ENCODE assay signal across 1 cellular context in genomic region chr6:14792118-14792955, GRCh38.
TF ChIP-seq lines count a peak whose summit lies in the region.

No MANE protein-coding gene starts in this region.

TF ChIP-seq in K562, 482 proteins besides CTCF, POLR2A, EP300 and RAD21 (continued from another document):
- 0 out of 2 replicates have a peak, but pooled peaks have one; percentile 31 for TF ChIP-seq ZNF592 (IDR thresholded peaks at IDR 0.05)
- TF ChIP-seq NR2C2 (CRISPR knock-in tag; IDR thresholded peaks at IDR 0.05), result no peak
- 0 out of 2 replicates have a peak, but pooled peaks have one; percentile 42 for TF ChIP-seq NR2C2 (tag; IDR thresholded peaks at IDR 0.05)
- 0 out of 2 replicates have a peak, but pooled peaks have one; percentile 44 for TF ChIP-seq CREB3 (tag; conservative IDR thresholded peaks at IDR 0.05; ENCODE audit: low read depth)
- TF ChIP-seq PTTG1 (tag; IDR thresholded peaks at IDR 0.05; ENCODE audit: low read depth), result 0 out of 2 replicates have a peak, but pooled peaks have one; percentile 40
- TF ChIP-seq NR2C1 (IDR thresholded peaks at IDR 0.05), result 0 out of 2 replicates have a peak, but pooled peaks have one; percentile 10
- TF ChIP-seq NR2C1 (tag; IDR thresholded peaks at IDR 0.05), result 0 out of 2 replicates have a peak, but pooled peaks have one; percentile 13
- TF ChIP-seq ZNF584 (CRISPR knock-in tag; IDR thresholded peaks at IDR 0.05; ENCODE audit: low read depth), result no peak
- TF ChIP-seq MEIS2 (IDR thresholded peaks at IDR 0.05; ENCODE audit: partially characterized antibody), result peak; percentile 86
- TF ChIP-seq LARP7 (IDR thresholded peaks at IDR 0.05), result no peak
- no peak for TF ChIP-seq ZKSCAN8 (CRISPR knock-in tag; IDR thresholded peaks at IDR 0.05)
- TF ChIP-seq GTF2A2 (tag; IDR thresholded peaks at IDR 0.05), result peak; percentile 53; the same call in 1 of the 2 replicates
- no peak for TF ChIP-seq FUS (optimal IDR thresholded peaks at IDR 0.05; ENCODE audit: low read depth, low read length)
- TF ChIP-seq FOSL1 (tag; conservative IDR thresholded peaks at IDR 0.05), result peak; percentile 44; the same call in 1 of the 2 replicates
- no peak for TF ChIP-seq ZBTB34 (CRISPR knock-in tag; IDR thresholded peaks at IDR 0.05)
- peak; percentile 47; the same call in 1 of the 2 replicates for TF ChIP-seq ZNF395 (CRISPR knock-in tag; IDR thresholded peaks at IDR 0.05)
- TF ChIP-seq JUND (IDR thresholded peaks at IDR 0.05; ENCODE audit: borderline replicate concordance, low read depth, low read length), result no peak
- TF ChIP-seq JUND (tag; IDR thresholded peaks at IDR 0.05; ENCODE audit: borderline replicate concordance, low read depth, low read length), result 0 out of 3 replicates have a peak, but pooled peaks have one; percentile 30
- TF ChIP-seq ZBTB49 (CRISPR knock-in tag; IDR thresholded peaks at IDR 0.05; ENCODE audit: borderline replicate concordance), result no peak
- TF ChIP-seq C11orf30 (IDR thresholded peaks at IDR 0.05; ENCODE audit: low read depth), result no peak
- no peak for TF ChIP-seq PBX2 (CRISPR knock-in tag; IDR thresholded peaks at IDR 0.05; ENCODE audit: low read depth)
- TF ChIP-seq PBX2 (tag; conservative IDR thresholded peaks at IDR 0.05; ENCODE audit: low read depth), result peak; percentile 79
- no peak for TF ChIP-seq TARDBP (IDR thresholded peaks at IDR 0.05)
- TF ChIP-seq ZNF644 (tag; IDR thresholded peaks at IDR 0.05; ENCODE audit: low read depth), result peak; percentile 15; the same call in 1 of the 2 replicates
- peak; percentile 22; the same call in 1 of the 2 replicates for TF ChIP-seq ATF3 (IDR thresholded peaks at IDR 0.05)
- TF ChIP-seq ATF3 (CRISPR knock-in tag; conservative IDR thresholded peaks at IDR 0.05), result no peak
